In the genomic region with DNA sequence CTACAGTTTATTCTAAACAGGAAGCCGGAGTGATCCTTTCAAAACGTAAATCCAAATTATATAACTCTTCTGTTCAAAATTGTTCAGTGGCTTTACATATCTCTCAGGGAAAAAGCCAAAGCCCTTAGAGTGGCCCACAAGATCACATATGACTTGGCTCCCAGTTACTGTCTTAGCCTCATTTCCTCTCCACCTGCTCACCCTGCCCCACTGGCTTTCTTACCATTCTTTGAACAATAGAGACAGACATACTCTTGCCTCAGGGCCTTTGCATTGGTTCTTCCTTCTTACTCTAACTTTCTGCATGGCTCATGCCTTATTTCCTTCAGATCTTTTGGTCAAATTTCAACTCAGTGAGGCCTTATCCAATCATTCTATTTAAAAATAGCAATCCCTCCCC, we compare ENCODE assay signal across 19 cellular contexts. TPM values are rescaled to one million over a fixed set of nuclear protein-coding genes. Genes with fewer than 3 reads are reported as not detected.
DNase-seq lines count a peak whose midpoint lies in the region; ATAC-seq, FAIRE-seq and TF ChIP-seq lines count a peak whose summit lies in the region.
"Had no signal": no experiment of that assay in that cellular context is flagged by ENCODE, and none has a peak within 500 bp of the region (broad histone marks: within the 10 kb centered on the region; RNA-seq: fewer than 3 reads in every experiment).

No MANE protein-coding gene starts in this region.

- H3K27ac ChIP-seq in RWPE1, result no peak overlapping the region
- H3K27ac ChIP-seq: brain microvascular endothelial cell had no signal

- H3K27me3 Mint-ChIP-seq in activated naive CD8-positive, alpha-beta T cell, result no peaks in the 10 kb centered on the region
- H3K27me3 Mint-ChIP-seq in activated naive CD8-positive, alpha-beta T cell treated with anti-CD3 and anti-CD28 coated beads, Interleukin-2, amount 50 U/mL, for 24 hours, result no peaks in the 10 kb centered on the region
- no peaks in the 10 kb centered on the region for H3K27me3 Mint-ChIP-seq in T-helper 1 cell treated with Interleukin-12 subunit alpha and Interleukin-12 subunit beta and Interleukin-4 antibody, amounts not matched to agents 30 μg/mL and 1 μg/mL, for 36 hours (ENCODE audit: low read depth)
- H3K27me3 Mint-ChIP-seq: memory B cell; stimulated activated naive CD8-positive, alpha-beta T cell treated with anti-CD3 and anti-CD28 coated beads, Interleukin-15, Interleukin-2, amounts not matched to agents 100 ng/mL and 50 ng/mL, for 24 hours had no signal

- H3K36me3 Mint-ChIP-seq in activated naive CD8-positive, alpha-beta T cell, result no peaks in the 10 kb centered on the region
- no peaks in the 10 kb centered on the region for H3K36me3 Mint-ChIP-seq in activated naive CD8-positive, alpha-beta T cell treated with anti-CD3 and anti-CD28 coated beads, Interleukin-2, amount 50 U/mL, for 24 hours (ENCODE audit: low read depth)
- peaks cover 3% of the 10 kb centered on the region for H3K36me3 Mint-ChIP-seq in T-helper 1 cell treated with Interleukin-12 subunit alpha and Interleukin-12 subunit beta and Interleukin-4 antibody, amounts not matched to agents 30 μg/mL and 1 μg/mL, for 36 hours (ENCODE audit: low read depth)

- peaks cover 71% of the 10 kb centered on the region for H3K4me1 Mint-ChIP-seq in activated naive CD8-positive, alpha-beta T cell (ENCODE audit: low read depth)
- peaks cover 67% of the 10 kb centered on the region for H3K4me1 Mint-ChIP-seq in activated naive CD8-positive, alpha-beta T cell treated with anti-CD3 and anti-CD28 coated beads, Interleukin-2, amount 50 U/mL, for 24 hours
- H3K4me1 Mint-ChIP-seq in T-helper 1 cell treated with Interleukin-12 subunit alpha and Interleukin-12 subunit beta and Interleukin-4 antibody, amounts not matched to agents 30 μg/mL and 1 μg/mL, for 36 hours (ENCODE audit: low read depth), result peaks cover 56% of the 10 kb centered on the region

- H3K4me3 Mint-ChIP-seq in activated naive CD8-positive, alpha-beta T cell, result no peak overlapping the region
- no peak overlapping the region for H3K4me3 Mint-ChIP-seq in activated naive CD8-positive, alpha-beta T cell treated with anti-CD3 and anti-CD28 coated beads, Interleukin-2, amount 50 U/mL, for 24 hours
- no peak overlapping the region for H3K4me3 Mint-ChIP-seq in T-helper 1 cell treated with Interleukin-12 subunit alpha and Interleukin-12 subunit beta and Interleukin-4 antibody, amounts not matched to agents 30 μg/mL and 1 μg/mL, for 36 hours
- H3K4me3 Mint-ChIP-seq: H9; memory B cell; stimulated activated naive CD8-positive, alpha-beta T cell treated with anti-CD3 and anti-CD28 coated beads, Interleukin-15, Interleukin-2, amounts not matched to agents 100 ng/mL and 50 ng/mL, for 24 hours had no signal

- H3K9me3 Mint-ChIP-seq in activated naive CD8-positive, alpha-beta T cell (ENCODE audit: low read depth), result no peaks in the 10 kb centered on the region
- no peaks in the 10 kb centered on the region for H3K9me3 Mint-ChIP-seq in activated naive CD8-positive, alpha-beta T cell treated with anti-CD3 and anti-CD28 coated beads, Interleukin-2, amount 50 U/mL, for 24 hours
- no peaks in the 10 kb centered on the region for H3K9me3 Mint-ChIP-seq in T-helper 1 cell treated with Interleukin-12 subunit alpha and Interleukin-12 subunit beta and Interleukin-4 antibody, amounts not matched to agents 30 μg/mL and 1 μg/mL, for 36 hours
- H3K9me3 Mint-ChIP-seq: H9; memory B cell; stimulated activated naive CD8-positive, alpha-beta T cell treated with anti-CD3 and anti-CD28 coated beads, Interleukin-15, Interleukin-2, amounts not matched to agents 100 ng/mL and 50 ng/mL, for 24 hours had no signal

- DNase-seq in activated naive CD8-positive, alpha-beta T cell treated with anti-CD3 and anti-CD28 coated beads, Interleukin-2, amount 50 U/mL, for 24 hours, result no peak
- DNase-seq in RWPE1 (ENCODE audit: low spot score), result no peak
- no peak for DNase-seq in DMS53 (lab: John Stamatoyannopoulos, UW)
- DNase-seq in HTR-8/SVneo (ENCODE audit: insufficient read length, low spot score), result no peak
- no peak for DNase-seq in globus pallidus (ENCODE audit: low spot score)
- DNase-seq: activated CD4-positive, alpha-beta T cell treated with anti-CD3 and anti-CD28 coated beads for 1 hour; activated effector memory CD4-positive, alpha-beta T cell treated with Interleukin-2 at 50 U/mL for 16 hours; brain microvascular endothelial cell; DMS 273 treated with DMSO at 0.1 percent for 48 hours; effector CD4-positive, alpha-beta T cell; foreskin melanocyte; H9; NCI-H146; nucleus accumbens had no signal

- POLR2A ChIA-PET in RWPE1 (lab: Yijun Ruan, JAX; ENCODE audit: low non-redundant PET), result no interaction called here

- CTCF ChIA-PET in RWPE1 (lab: Yijun Ruan, JAX), result no interaction called here

- FAIRE-seq in HTR-8/SVneo (lab: Jason Lieb, UNC), result no peak

- TF ChIP-seq CTCF in RWPE1 (conservative IDR thresholded peaks at IDR 0.05; ENCODE audit: low read depth), result no peak

- peak overlapping the region; percentile 41 for H3K27ac Mint-ChIP-seq in activated naive CD8-positive, alpha-beta T cell
- no peak overlapping the region for H3K27ac Mint-ChIP-seq in activated naive CD8-positive, alpha-beta T cell treated with anti-CD3 and anti-CD28 coated beads, Interleukin-2, amount 50 U/mL, for 24 hours
- peak overlapping the region; percentile 18 for H3K27ac Mint-ChIP-seq in T-helper 1 cell treated with Interleukin-12 subunit alpha and Interleukin-12 subunit beta and Interleukin-4 antibody, amounts not matched to agents 30 μg/mL and 1 μg/mL, for 36 hours
- H3K27ac Mint-ChIP-seq: H9; memory B cell; stimulated activated naive CD8-positive, alpha-beta T cell treated with anti-CD3 and anti-CD28 coated beads, Interleukin-15, Interleukin-2, amounts not matched to agents 100 ng/mL and 50 ng/mL, for 24 hours had no signal

- no peak for ATAC-seq in activated naive CD8-positive, alpha-beta T cell treated with anti-CD3 and anti-CD28 coated beads, Interleukin-2, amount 50 U/mL, for 24 hours
- peak; percentile 61 for ATAC-seq in esophagus mucosa

RNA-seq across cellular contexts. Expression of gene STIM1, which starts 52.1 kb away (rescaled TPM):
- total RNA-seq in esophagus mucosa, result 85.1 TPM
